15 cellular contexts compared by ENCODE assay signal in the genomic region with DNA sequence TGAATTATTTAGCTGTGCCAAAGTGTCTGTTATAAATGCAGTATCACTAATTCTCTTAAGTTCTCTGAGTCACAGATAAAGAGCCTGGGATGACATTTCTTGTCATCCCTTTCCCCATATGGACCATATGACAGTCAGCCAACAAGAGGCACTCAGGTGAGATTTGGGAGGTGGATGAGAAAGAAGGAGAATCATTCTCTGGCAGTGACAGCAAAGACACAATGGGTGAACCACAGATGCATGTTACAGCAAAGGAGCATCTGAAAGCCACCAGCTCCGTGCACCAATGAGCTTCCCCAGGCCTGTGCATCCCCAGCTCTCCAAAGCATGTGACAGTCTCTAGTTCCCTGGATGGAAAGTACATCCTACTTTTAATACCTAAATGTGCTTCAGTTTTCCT. TPM values are rescaled to one million over a fixed set of nuclear protein-coding genes. Genes with fewer than 3 reads are reported as not detected.
DNase-seq lines count a peak whose midpoint lies in the region; ATAC-seq lines count a peak whose summit lies in the region.
"Had no signal": no experiment of that assay in that cellular context is flagged by ENCODE, and none has a peak within 500 bp of the region (broad histone marks: within the 10 kb centered on the region; RNA-seq: fewer than 3 reads in every experiment).

No MANE protein-coding gene starts in this region.

- peaks cover 49% of the 10 kb centered on the region for H3K4me1 Mint-ChIP-seq in activated T-cell treated with anti-CD3 and anti-CD28 coated beads, Interleukin-2, amount 50 U/mL, for 4 hours (ENCODE audit: low read depth)
- peaks cover 22 to 23% of the 10 kb centered on the region in 2 donors for H3K4me1 Mint-ChIP-seq in natural killer cell treated with Interleukin-12 subunit alpha and Interleukin-12 subunit beta and Interleukin-15 and Interleukin-18, amount 100 ng/mL, for 72 hours (ENCODE audit: low read depth in 2 of 2)
- H3K4me1 Mint-ChIP-seq: GM23338 had no signal

- peaks cover 16% of the 10 kb centered on the region for H3K36me3 Mint-ChIP-seq in activated T-cell treated with anti-CD3 and anti-CD28 coated beads, Interleukin-2, amount 50 U/mL, for 4 hours (ENCODE audit: insufficient read depth)
- H3K36me3 Mint-ChIP-seq in natural killer cell treated with Interleukin-12 subunit alpha and Interleukin-12 subunit beta and Interleukin-15 and Interleukin-18, amount 100 ng/mL, for 72 hours = peaks cover 10% of the 10 kb centered on the region
- H3K36me3 Mint-ChIP-seq: type B pancreatic cell had no signal

- no peak for DNase-seq in activated T-cell treated with anti-CD3 and anti-CD28 coated beads, Interleukin-2, amount 50 U/mL, for 4 hours
- DNase-seq in activated T-cell treated with anti-CD3 and anti-CD28 coated beads, Interleukin-2, amount 50 U/mL, for 1 hour = no peak
- DNase-seq in natural killer cell treated with Interleukin-12 subunit alpha and Interleukin-12 subunit beta and Interleukin-15 and Interleukin-18, amount 100 ng/mL, for 72 hours (ENCODE audit: low spot score) = no peak
- DNase-seq in head of caudate nucleus (no peak), NCI-H748 (lab: John Stamatoyannopoulos, UW; ENCODE audit: unreplicated experiment) (no peak)
- no peak for DNase-seq in effector CD8-positive, alpha-beta T cell (lab: John Stamatoyannopoulos, UW)
- DNase-seq: ACHN; islet precursor cell; NK-92 treated with Interleukin-12 subunit alpha and Interleukin-12 subunit beta, amount 100 ng/mL, for 24 hours; posterior cingulate gyrus had no signal

- peak overlapping the region; percentile 60 to 64 for H3K27ac Mint-ChIP-seq in natural killer cell treated with Interleukin-12 subunit alpha and Interleukin-12 subunit beta and Interleukin-15 and Interleukin-18, amount 100 ng/mL, for 72 hours
- H3K27ac Mint-ChIP-seq: GM23338, type B pancreatic cell had no signal

- ATAC-seq in activated T-cell treated with anti-CD3 and anti-CD28 coated beads, Interleukin-2, amount 50 U/mL, for 4 hours = peak; percentile 62 to 68
- ATAC-seq in GM21515 (IDR thresholded peaks at IDR 0.05; ENCODE audit: unreplicated experiment) (peak; percentile 39), HG03565 (IDR thresholded peaks at IDR 0.05; ENCODE audit: unreplicated experiment) (peak; percentile 25)
- ATAC-seq in natural killer cell treated with Interleukin-12 subunit alpha and Interleukin-12 subunit beta and Interleukin-15 and Interleukin-18, amount 100 ng/mL, for 72 hours = no peak
- ATAC-seq: GM23338 had no signal

- intact Hi-C loops in head of caudate nucleus (cut with DNase I) = no loop called here

- H3K4me3 Mint-ChIP-seq in activated T-cell treated with anti-CD3 and anti-CD28 coated beads, Interleukin-2, amount 50 U/mL, for 4 hours = peak overlapping the region; percentile 4
- peak overlapping the region; percentile 20 for H3K4me3 Mint-ChIP-seq in natural killer cell treated with Interleukin-12 subunit alpha and Interleukin-12 subunit beta and Interleukin-15 and Interleukin-18, amount 100 ng/mL, for 72 hours
- H3K4me3 Mint-ChIP-seq: GM23338, type B pancreatic cell had no signal

- H3K9me3 Mint-ChIP-seq in activated T-cell treated with anti-CD3 and anti-CD28 coated beads, Interleukin-2, amount 50 U/mL, for 4 hours = peaks cover 24% of the 10 kb centered on the region
- no peaks in the 10 kb centered on the region for H3K9me3 Mint-ChIP-seq in natural killer cell treated with Interleukin-12 subunit alpha and Interleukin-12 subunit beta and Interleukin-15 and Interleukin-18, amount 100 ng/mL, for 72 hours
- H3K9me3 Mint-ChIP-seq: GM23338, type B pancreatic cell had no signal

- no peaks in the 10 kb centered on the region for H3K27me3 Mint-ChIP-seq in activated T-cell treated with anti-CD3 and anti-CD28 coated beads, Interleukin-2, amount 50 U/mL, for 4 hours (ENCODE audit: low read depth)
- no peaks in the 10 kb centered on the region for H3K27me3 Mint-ChIP-seq in natural killer cell treated with Interleukin-12 subunit alpha and Interleukin-12 subunit beta and Interleukin-15 and Interleukin-18, amount 100 ng/mL, for 72 hours

RNA-seq across cellular contexts. Expression of gene GIMAP6, which starts 10.8 kb away (rescaled TPM):
- total RNA-seq in activated T-cell treated with anti-CD3 and anti-CD28 coated beads, Interleukin-2, amount 50 U/mL, for 4 hours = 10 to 100 TPM; 14.8 to 20.0 (median 18.1) TPM
- total RNA-seq in natural killer cell treated with Interleukin-12 subunit alpha and Interleukin-12 subunit beta and Interleukin-15 and Interleukin-18, amount 100 ng/mL, for 72 hours = 10 to 100 TPM; 55.8 to 88.4 TPM
- total RNA-seq: GM23338, SK-MEL-5 had no signal

RNA-seq across cellular contexts. Expression of gene GIMAP4, which starts 54.2 kb away (rescaled TPM):
- 10 to 100 TPM; 10.1 to 11.1 (median 11.1) TPM for total RNA-seq in activated T-cell treated with anti-CD3 and anti-CD28 coated beads, Interleukin-2, amount 50 U/mL, for 4 hours
- total RNA-seq in natural killer cell treated with Interleukin-12 subunit alpha and Interleukin-12 subunit beta and Interleukin-15 and Interleukin-18, amount 100 ng/mL, for 72 hours = 100 to 1,000 TPM in 1 of 2 donors, 10 to 100 TPM in 1; 83.6 to 245 TPM
- total RNA-seq: GM23338, SK-MEL-5 had no signal

Comparison
In these comparisons a context has a peak if more than half of its experiments do, and no peak if none do; other contexts are left out.
1. ATAC-seq: peak in activated T-cell treated with anti-CD3 and anti-CD28 coated beads, Interleukin-2, amount 50 U/mL, for 4 hours (2 of 2), GM21515 (single experiment) and HG03565 (single experiment); none in natural killer cell treated with Interleukin-12 subunit alpha and Interleukin-12 subunit beta and Interleukin-15 and Interleukin-18, amount 100 ng/mL, for 72 hours (0 of 2).
2. RNA of gene GIMAP4, which starts 54.2 kb away (total RNA-seq): 83.6 to 245 TPM in natural killer cell treated with Interleukin-12 subunit alpha and Interleukin-12 subunit beta and Interleukin-15 and Interleukin-18, amount 100 ng/mL, for 72 hours; 10.1 to 11.1 TPM in activated T-cell treated with anti-CD3 and anti-CD28 coated beads, Interleukin-2, amount 50 U/mL, for 4 hours; every median in the first group is over 4 times any median in the second.